1 cellular context compared by ENCODE assay signal in the genomic region with DNA sequence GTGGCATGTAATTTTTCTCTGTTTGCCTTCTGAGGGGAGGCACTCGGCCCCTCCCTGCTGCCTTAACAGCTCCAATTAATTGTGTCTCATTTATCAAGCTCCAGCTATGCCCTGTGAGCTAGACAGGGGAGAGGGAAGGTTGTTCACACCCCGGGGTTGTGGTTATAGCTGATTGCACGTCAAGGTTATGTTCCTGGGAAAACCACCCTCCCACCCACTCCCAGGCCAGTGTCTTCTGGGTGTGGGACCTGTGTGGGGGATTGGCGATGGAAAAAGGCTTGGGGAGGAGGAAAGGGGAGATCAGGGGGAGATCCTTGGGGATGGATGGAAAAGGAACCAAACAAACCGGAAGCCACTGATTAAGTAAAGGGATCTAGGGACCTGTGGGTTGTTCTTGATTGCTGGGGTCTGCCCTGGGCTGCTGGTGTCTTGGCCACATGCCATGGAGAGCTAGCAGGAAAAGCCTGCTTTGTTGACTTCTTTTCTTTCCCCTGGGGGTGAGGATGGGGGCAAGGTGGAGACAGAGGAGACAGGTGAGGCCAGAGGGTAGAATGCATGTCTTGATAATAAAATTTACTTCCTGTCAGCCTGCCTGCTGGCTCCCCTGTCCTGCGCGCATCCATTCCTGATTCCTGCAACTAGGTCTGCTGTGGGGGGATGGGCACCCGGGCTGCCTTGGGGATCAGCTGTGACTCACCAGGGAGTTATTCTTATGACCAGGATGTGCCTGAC.
TF ChIP-seq lines count a peak whose summit lies in the region.

No MANE protein-coding gene starts in this region.

TF ChIP-seq in HEK293, 187 proteins besides CTCF, POLR2A, EP300 and RAD21 (continued from another document):
- TF ChIP-seq ZNF18 (tag by site-specific recombination; IDR thresholded peaks at IDR 0.05) (peak; percentile 20; the same call in 1 of the 2 replicates), EGR2 (tag by site-specific recombination; IDR thresholded peaks at IDR 0.05; ENCODE audit: low read depth) (peak; percentile 74; the same call in 1 of the 2 replicates), ZBTB20 (tag by site-specific recombination; IDR thresholded peaks at IDR 0.05) (peak; percentile 12; the same call in 1 of the 2 replicates), ZNF24 (tag by site-specific recombination; IDR thresholded peaks at IDR 0.05) (peak; percentile 27; the same call in 1 of the 2 replicates), ZBTB17 (tag by site-specific recombination; IDR thresholded peaks at IDR 0.05) (peak; percentile 81), ZNF394 (tag by site-specific recombination; IDR thresholded peaks at IDR 0.05; ENCODE audit: borderline replicate concordance) (peak; percentile 69; the same call in 1 of the 2 replicates), MZF1 (tag by site-specific recombination; IDR thresholded peaks at IDR 0.05; ENCODE audit: borderline replicate concordance) (peak; percentile 91), ZNF629 (tag by site-specific recombination; IDR thresholded peaks at IDR 0.05) (peak; percentile 71), WT1 (tag by site-specific recombination; IDR thresholded peaks at IDR 0.05) (peak; percentile 95), KLF17 (tag by site-specific recombination; IDR thresholded peaks at IDR 0.05) (peak; percentile 80), ZNF529 (tag by site-specific recombination; IDR thresholded peaks at IDR 0.05; ENCODE audit: insufficient replicate concordance) (no peak), ZNF10 (tag by site-specific recombination; IDR thresholded peaks at IDR 0.05) (0 out of 2 replicates have a peak, but pooled peaks have one; percentile 52), ZBTB26 (tag by site-specific recombination; optimal IDR thresholded peaks at IDR 0.05) (peak; percentile 17), TSHZ1 (tag by site-specific recombination; IDR thresholded peaks at IDR 0.05; ENCODE audit: borderline replicate concordance) (0 out of 2 replicates have a peak, but pooled peaks have one; percentile 46), SCRT2 (tag by site-specific recombination; IDR thresholded peaks at IDR 0.05) (0 out of 2 replicates have a peak, but pooled peaks have one; percentile 17), ZNF544 (tag by site-specific recombination; IDR thresholded peaks at IDR 0.05) (no peak), HOXD13 (CRISPR knock-in tag; IDR thresholded peaks at IDR 0.05; ENCODE audit: borderline replicate concordance) (no peak), TRIM28 (IDR thresholded peaks at IDR 0.05; ENCODE audit: borderline replicate concordance, low read length) (0 out of 2 replicates have a peak, but pooled peaks have one; percentile 22), TCF7L2 (IDR thresholded peaks at IDR 0.05; ENCODE audit: borderline replicate concordance, low read depth, low read length) (no peak), ZNF660 (tag by site-specific recombination; IDR thresholded peaks at IDR 0.05) (peak; percentile 60; the same call in 1 of the 2 replicates), ZBTB48 (tag by site-specific recombination; IDR thresholded peaks at IDR 0.05) (peak; percentile 81; the same call in 1 of the 2 replicates), ZNF791 (tag by site-specific recombination; IDR thresholded peaks at IDR 0.05) (no peak), GLIS2 (tag by site-specific recombination; IDR thresholded peaks at IDR 0.05) (0 out of 2 replicates have a peak, but pooled peaks have one; percentile 52)
- TF ChIP-seq, protein P1, sequence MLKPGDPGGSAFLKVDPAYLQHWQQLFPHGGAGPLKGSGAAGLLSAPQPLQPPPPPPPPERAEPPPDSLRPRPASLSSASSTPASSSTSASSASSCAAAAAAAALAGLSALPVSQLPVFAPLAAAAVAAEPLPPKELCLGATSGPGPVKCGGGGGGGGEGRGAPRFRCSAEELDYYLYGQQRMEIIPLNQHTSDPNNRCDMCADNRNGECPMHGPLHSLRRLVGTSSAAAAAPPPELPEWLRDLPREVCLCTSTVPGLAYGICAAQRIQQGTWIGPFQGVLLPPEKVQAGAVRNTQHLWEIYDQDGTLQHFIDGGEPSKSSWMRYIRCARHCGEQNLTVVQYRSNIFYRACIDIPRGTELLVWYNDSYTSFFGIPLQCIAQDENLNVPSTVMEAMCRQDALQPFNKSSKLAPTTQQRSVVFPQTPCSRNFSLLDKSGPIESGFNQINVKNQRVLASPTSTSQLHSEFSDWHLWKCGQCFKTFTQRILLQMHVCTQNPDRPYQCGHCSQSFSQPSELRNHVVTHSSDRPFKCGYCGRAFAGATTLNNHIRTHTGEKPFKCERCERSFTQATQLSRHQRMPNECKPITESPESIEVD (tag by site-specific recombination; IDR thresholded peaks at IDR 0.05) = 0 out of 2 replicates have a peak, but pooled peaks have one; percentile 9
- TF ChIP-seq, protein P2, sequence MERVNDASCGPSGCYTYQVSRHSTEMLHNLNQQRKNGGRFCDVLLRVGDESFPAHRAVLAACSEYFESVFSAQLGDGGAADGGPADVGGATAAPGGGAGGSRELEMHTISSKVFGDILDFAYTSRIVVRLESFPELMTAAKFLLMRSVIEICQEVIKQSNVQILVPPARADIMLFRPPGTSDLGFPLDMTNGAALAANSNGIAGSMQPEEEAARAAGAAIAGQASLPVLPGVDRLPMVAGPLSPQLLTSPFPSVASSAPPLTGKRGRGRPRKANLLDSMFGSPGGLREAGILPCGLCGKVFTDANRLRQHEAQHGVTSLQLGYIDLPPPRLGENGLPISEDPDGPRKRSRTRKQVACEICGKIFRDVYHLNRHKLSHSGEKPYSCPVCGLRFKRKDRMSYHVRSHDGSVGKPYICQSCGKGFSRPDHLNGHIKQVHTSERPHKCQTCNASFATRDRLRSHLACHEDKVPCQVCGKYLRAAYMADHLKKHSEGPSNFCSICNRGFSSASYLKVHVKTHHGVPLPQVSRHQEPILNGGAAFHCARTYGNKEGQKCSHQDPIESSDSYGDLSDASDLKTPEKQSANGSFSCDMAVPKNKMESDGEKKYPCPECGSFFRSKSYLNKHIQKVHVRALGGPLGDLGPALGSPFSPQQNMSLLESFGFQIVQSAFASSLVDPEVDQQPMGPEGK (tag by site-specific recombination; IDR thresholded peaks at IDR 0.05) = 0 out of 2 replicates have a peak, but pooled peaks have one; percentile 16
